24 cellular contexts compared by ENCODE assay signal in genomic region chr4:37973481-37973880, GRCh38. TPM values are rescaled to one million over a fixed set of nuclear protein-coding genes. Genes with fewer than 3 reads are reported as not detected.
DNase-seq lines count a peak whose midpoint lies in the region; ATAC-seq and TF ChIP-seq lines count a peak whose summit lies in the region.
"Had no signal": no experiment of that assay in that cellular context is flagged by ENCODE, and none has a peak within 500 bp of the region (broad histone marks: within the 10 kb centered on the region; RNA-seq: fewer than 3 reads in every experiment).

No MANE protein-coding gene starts in this region.

- H3K9me3 ChIP-seq in tibial artery (no peaks in the 10 kb centered on the region), vagina (no peaks in the 10 kb centered on the region)
- H3K9me3 ChIP-seq: Caco-2 had no signal

- H3K36me3 Mint-ChIP-seq in HFFc6 (ENCODE audit: low read depth): peaks cover 4% of the 10 kb centered on the region; the same call in 1 of the 2 replicates

- ATAC-seq in HG03108 (IDR thresholded peaks at IDR 0.05; ENCODE audit: unreplicated experiment) (no peak), GM21825 (IDR thresholded peaks at IDR 0.05; ENCODE audit: unreplicated experiment) (no peak)
- ATAC-seq: GM12878, HepG2, Panc1 had no signal

- no peaks in the 10 kb centered on the region for H3K27me3 Mint-ChIP-seq in HFFc6 (ENCODE audit: insufficient read depth)
- H3K27me3 Mint-ChIP-seq: CD4-positive, alpha-beta T cell had no signal

- H3K4me3 Mint-ChIP-seq in HFFc6: no peak overlapping the region
- H3K4me3 Mint-ChIP-seq: CD4-positive, alpha-beta T cell; H9 had no signal

- H3K9me3 Mint-ChIP-seq in HFFc6: peaks cover 13% of the 10 kb centered on the region
- H3K9me3 Mint-ChIP-seq: CD4-positive, alpha-beta T cell had no signal

- H3K4me1 ChIP-seq in tibial artery (peaks cover 0 to 60% (median 29%) of the 10 kb centered on the region in 4 donors), vagina (peaks cover 8% of the 10 kb centered on the region)

- H3K27ac Mint-ChIP-seq in HFFc6: 0 out of 2 replicates have a peak overlapping the region, but pooled peaks have one; percentile 6
- H3K27ac Mint-ChIP-seq: CD4-positive, alpha-beta T cell; H9 had no signal

- H3K27me3 ChIP-seq in tibial artery (no peaks in the 10 kb centered on the region), vagina (no peaks in the 10 kb centered on the region)
- H3K27me3 ChIP-seq: BLaER1 had no signal

- H3K4me3 ChIP-seq in tibial artery (no peak overlapping the region), vagina (no peak overlapping the region)
- H3K4me3 ChIP-seq: BLaER1, GM12878, GM23248 had no signal

- no peak for TF ChIP-seq POLR2A in vagina (IDR thresholded peaks at IDR 0.05)

- no peaks in the 10 kb centered on the region for H3K36me3 ChIP-seq in tibial artery
- no peaks in the 10 kb centered on the region for H3K36me3 ChIP-seq in vagina

- TF ChIP-seq CTCF in HFFc6 (IDR thresholded peaks at IDR 0.05): no peak
- TF ChIP-seq CTCF in tibial artery (IDR thresholded peaks at IDR 0.05): no peak
- no peak for TF ChIP-seq CTCF in vagina (IDR thresholded peaks at IDR 0.05)

- peak overlapping the region; percentile 69 to 78 for H3K27ac ChIP-seq in tibial artery
- no peak overlapping the region for H3K27ac ChIP-seq in vagina
- H3K27ac ChIP-seq: BLaER1, GM23248, HL-60 had no signal

- H3K4me1 Mint-ChIP-seq in HFFc6 (ENCODE audit: low read depth): peaks cover 29% of the 10 kb centered on the region

- intact Hi-C loops in tibial artery (cut with DNase I; ENCODE audit: low total_unique reads) (loop anchor here (10.0 kb wide), 1 partner anchor 149 kb away; the partner anchor contains the start of gene PGM2), vagina (cut with DNase I) (loop anchor here (10.0 kb wide), 3 partner anchors 61 to 891 kb away; partner anchors contain the start of genes FAM114A1 and TBC1D1)

- DNase-seq in HFFc6 (no peak), amniotic epithelial cell (ENCODE audit: low read depth) (peak; percentile 50), mucosa of gallbladder (ENCODE audit: low spot score) (peak; percentile 57), tibial artery (no peak), vagina (ENCODE audit: extremely low spot score in 2 of 2) (no peak)
- DNase-seq: Caco-2; CD4-positive, alpha-beta T cell; DND-41; GM23248; H9; KBM-7; NCI-H1092; NCI-H1436; NCI-H1930; NCI-H510A treated with DMSO at 0.1 percent for 48 hours; NCI-H774 had no signal

RNA-seq across cellular contexts. Expression of gene PTTG2, which starts 13.3 kb away (rescaled TPM):
- not detected for total RNA-seq in HFFc6 (2021; fragmentation: NEBNext Ultra II Directional; extraction: Animal tissue kit (Norgen Biotek cat#: 25700))
- total RNA-seq in mucosa of gallbladder (1.1 TPM), vagina (2.5 TPM)
- total RNA-seq: Caco-2, GM23248, H9, HepG2, HT-29 had no signal

Comparison
In these comparisons a context has a peak if more than half of its experiments do, and no peak if none do; other contexts are left out.
1. DNase-seq: peak in amniotic epithelial cell (single experiment) and mucosa of gallbladder (single experiment); none in HFFc6 (single experiment), tibial artery (0 of 2) and vagina (0 of 2).